In genomic region chr19:44093931-44094765, GRCh38 we compare ENCODE assay signal across 8 cellular contexts. TPM values are rescaled to one million over a fixed set of nuclear protein-coding genes. Genes with fewer than 3 reads are reported as not detected.
A peak's percentile ranks its signal among the peaks of the same experiment; 100 is the strongest.
DNase-seq lines count a peak whose midpoint lies in the region; ATAC-seq and TF ChIP-seq lines count a peak whose summit lies in the region.

Gene ZNF224 (plus strand): TSS chr19:44094361. CDS start chr19:44097874, 3,513 bp downstream.

- peak within 1 kb of the TSS; percentile 98 for H3K4me3 Mint-ChIP-seq in natural killer cell

- ATAC-seq in GM21825 (IDR thresholded peaks at IDR 0.05; ENCODE audit: unreplicated experiment) (peak; percentile 87), natural killer cell (peak; percentile 89 to 92 (median 92))

- H3K4me1 Mint-ChIP-seq in natural killer cell, result peaks cover 28 to 39% of the 10 kb centered on the region in 2 donors

- peak within 1 kb of the TSS; percentile 94 for H3K4me3 ChIP-seq in fibroblast of mammary gland (ENCODE audit: control insufficient read depth, low read depth, low read length)

- H3K9me3 Mint-ChIP-seq in natural killer cell, result no peaks in the 10 kb centered on the region

- intact Hi-C loops in natural killer cell (cut with micrococcal nuclease), result loop anchor here (1.0 to 2.0 kb wide), 4 partner anchors 22 to 159 kb away; partner anchors contain the start of genes ZNF222, ZNF230, ZNF284 and ZNF45

- DNase-seq in DMS114 treated with DMSO at 0.1 percent for 48 hours (lab: John Stamatoyannopoulos, UW; ENCODE audit: unreplicated experiment), result peak; percentile 91
- DNase-seq in Kasumi-1 (lab: John Stamatoyannopoulos, UW), result peak; percentile 95 to 96
- DNase-seq in RPMI8226, result peak; percentile 89
- peak; percentile 59 to 69 for DNase-seq in activated T-helper 1 cell treated with anti-CD3 and anti-CD28 coated beads, Interleukin-2, amount 50 U/mL, for 16 hours (ENCODE audit: low read depth in 1 of 2, low spot score in 1 of 2)
- DNase-seq in fibroblast of mammary gland (ENCODE audit: low read depth), result peak; percentile 88
- peak; percentile 67 for DNase-seq in natural killer cell
- peak; percentile 27 to 75 (median 66) for DNase-seq in stimulated activated naive CD4-positive, alpha-beta T cell (lab: John Stamatoyannopoulos, UW)

- TF ChIP-seq CTCF in fibroblast of mammary gland (conservative IDR thresholded peaks at IDR 0.05; ENCODE audit: control insufficient read depth, insufficient read depth, low read depth, low read length), result no peak
- no peak for TF ChIP-seq CTCF in natural killer cell (IDR thresholded peaks at IDR 0.05)

- H3K36me3 Mint-ChIP-seq in natural killer cell, result peaks cover 17% of the 10 kb centered on the region

- peak within 1 kb of the TSS; percentile 91 to 93 for H3K27ac Mint-ChIP-seq in natural killer cell

- no peaks in the 10 kb centered on the region for H3K27me3 Mint-ChIP-seq in natural killer cell (ENCODE audit: low read depth in 2 of 2)

RNA-seq across cellular contexts. Expression of gene ZNF224, which starts in this region (rescaled TPM):
- total RNA-seq in natural killer cell, result 10 to 100 TPM; 52.2 to 57.6 (median 56.0) TPM

Comparison
In these comparisons a context has a peak if more than half of its experiments do, and no peak if none do; other contexts are left out.
1. Peak in every context shown above with its lines: DNase-seq, ATAC-seq and H3K4me3 ChIP-seq.